8 cellular contexts compared by ENCODE assay signal in the genomic region with DNA sequence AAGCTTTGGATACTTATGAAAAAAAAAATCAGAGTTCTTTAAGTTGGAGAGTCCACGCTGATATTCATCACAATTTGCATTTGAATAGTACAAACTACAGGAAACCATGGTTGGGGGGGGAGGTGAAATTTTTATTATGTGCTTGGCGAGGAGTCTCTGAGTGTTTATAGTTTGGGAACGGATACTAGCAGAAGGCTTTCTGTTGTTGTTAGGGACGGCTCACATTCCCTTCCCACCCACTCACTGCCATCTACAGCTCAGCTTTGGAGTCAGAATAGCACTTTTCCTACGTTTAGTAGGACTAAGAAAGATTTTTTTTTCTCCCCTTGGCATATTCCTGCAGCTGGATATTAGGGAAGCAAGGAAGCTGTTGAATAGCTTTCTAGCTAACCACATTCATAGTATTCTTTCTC.
DNase-seq lines count a peak whose midpoint lies in the region; ATAC-seq, FAIRE-seq and TF ChIP-seq lines count a peak whose summit lies in the region.

No MANE protein-coding gene starts in this region.

- no peak overlapping the region for H3K18ac ChIP-seq in H1 (ENCODE audit: extremely low read depth, low read length)

- H3K4me1 Mint-ChIP-seq in activated naive CD4-positive, alpha-beta T cell treated with anti-CD3 and anti-CD28 coated beads for 36 hours (ENCODE audit: low read depth): peaks cover 42% of the 10 kb centered on the region

- H4K20me1 ChIP-seq in H1 (replicated peaks in 1 of 2; ENCODE audit: control insufficient read depth in 1 of 2, insufficient read depth in 2 of 2, low read length in 2 of 2): no peaks in the 10 kb centered on the region

- peaks cover 0 to 17% (median 6%) of the 10 kb centered on the region in 4 experiments; a peak in 3 of 7 replicates for H3K4me1 ChIP-seq in H1 (replicated peaks in 1 of 4; ENCODE audit: control insufficient read depth in 3 of 4, insufficient read depth in 4 of 4, low read length in 3 of 4)
- peaks cover 0 to 4% of the 10 kb centered on the region in 2 donors for H3K4me1 ChIP-seq in aorta (ENCODE audit: control insufficient read depth in 1 of 2, insufficient read depth in 2 of 2, low read length in 2 of 2)

- H3K27me3 Mint-ChIP-seq in activated naive CD4-positive, alpha-beta T cell treated with anti-CD3 and anti-CD28 coated beads for 36 hours (ENCODE audit: low read depth): no peaks in the 10 kb centered on the region

- no peak overlapping the region for H4K5ac ChIP-seq in H1 (ENCODE audit: insufficient read length, low read depth, low read length)

- H2AK5ac ChIP-seq in H1 (ENCODE audit: low read depth, low read length): no peak overlapping the region

- no peak overlapping the region for H2BK20ac ChIP-seq in H1 (ENCODE audit: low read length)

- H3K79me1 ChIP-seq in H1 (ENCODE audit: low read depth, low read length): no peaks in the 10 kb centered on the region

- no peak for TF ChIP-seq POLR2A in H1 (IDR thresholded peaks at IDR 0.05; ENCODE audit: control extremely low read depth in 1 of 2, low read depth in 2 of 2, low read length in 2 of 2)

- H3K36me3 ChIP-seq in H1 (ENCODE audit: control insufficient read depth in 2 of 4, insufficient read depth in 4 of 4, low read length in 3 of 4) (no peaks in the 10 kb centered on the region), aorta (ENCODE audit: control insufficient read depth in 1 of 2, insufficient read depth in 2 of 2, low read length in 1 of 2) (no peaks in the 10 kb centered on the region)

- H3K4me3 Mint-ChIP-seq in activated naive CD4-positive, alpha-beta T cell treated with anti-CD3 and anti-CD28 coated beads for 36 hours: peak overlapping the region; percentile 72

- no peaks in the 10 kb centered on the region for H3K23me2 ChIP-seq in H1 (ENCODE audit: low read depth, low read length)

- peak; percentile 37 to 47 for TF ChIP-seq RAD21 in H1 (IDR thresholded peaks at IDR 0.05 in 1 of 2, conservative IDR thresholded peaks at IDR 0.05 in 1 of 2; ENCODE audit: low read depth in 2 of 2, low read length in 2 of 2)

- no peak overlapping the region for H3K4ac ChIP-seq in H1 (replicated peaks; ENCODE audit: insufficient read length, low read depth, low read length)

- H3K4me2 ChIP-seq in H1 (ENCODE audit: insufficient read depth in 1 of 2, low read depth in 2 of 2, low read length in 2 of 2): peak overlapping the region; percentile 44 to 47; a peak in 3 of 4 replicates

- DNase-seq in activated naive CD4-positive, alpha-beta T cell treated with anti-CD3 and anti-CD28 coated beads for 36 hours: no peak
- no peak for DNase-seq in activated naive CD4-positive, alpha-beta T cell treated with anti-CD3 and anti-CD28 coated beads, Interleukin-2, amount 50 U/mL, for 16 hours
- peak; percentile 87 for DNase-seq in SK-MEL-5 (ENCODE audit: low read depth, low spot score)
- DNase-seq in H1 (ENCODE audit: low read depth in 1 of 2, low spot score in 2 of 2): no peak
- DNase-seq in mucosa of gallbladder (ENCODE audit: low spot score): peak; percentile 29
- DNase-seq in aorta: no peak
- DNase-seq in 8988T: no peak

- H3K9ac ChIP-seq in H1 (replicated peaks in 1 of 4; ENCODE audit: extremely low read depth in 1 of 4, low read depth in 3 of 4, low read length in 3 of 4): no peak overlapping the region

- intact Hi-C loops in activated naive CD4-positive, alpha-beta T cell treated with anti-CD3 and anti-CD28 coated beads for 36 hours (cut with micrococcal nuclease): no loop called here
- intact Hi-C loops in aorta (cut with DNase I): loop anchor here (2.0 to 10.0 kb wide), 3 partner anchors 54 to 379 kb away; a partner anchor contains a TSS

- no peak overlapping the region for H4K8ac ChIP-seq in H1 (ENCODE audit: extremely low read depth, insufficient read depth, low read length)

- no peaks in the 10 kb centered on the region for H3K79me2 ChIP-seq in H1 (ENCODE audit: control insufficient read depth in 1 of 2, insufficient read depth in 2 of 2, low read length in 2 of 2)

- in situ Hi-C loops in SK-MEL-5 (cut with HindIII; ENCODE audit: low pct_unique_long_range_greater_than_20kb, low sequenced_read_pairs): no loop called here

- WGBS in H1 (ENCODE audit: extremely low coverage in 1 of 2, insufficient coverage in 1 of 2, insufficient read length in 1 of 2, insufficient replicate concordance in 2 of 2, low coverage in 1 of 2, low lambda C conversion rate in 2 of 2, missing lambda C conversion rate in 1 of 2), 2 experiments: 5% methylated on average over 5 of the region's 5 CpGs; no CpG with 5 or more reads in 1 of the 2 experiments
- 0 to 1% methylated on average over 5 of the region's 5 CpGs for WGBS in aorta, 2 donors

- no peaks in the 10 kb centered on the region for H3K9me3 Mint-ChIP-seq in activated naive CD4-positive, alpha-beta T cell treated with anti-CD3 and anti-CD28 coated beads for 36 hours

- H2BK12ac ChIP-seq in H1 (ENCODE audit: low read depth, low read length): no peak overlapping the region

- no peaks in the 10 kb centered on the region for H3K36me3 Mint-ChIP-seq in activated naive CD4-positive, alpha-beta T cell treated with anti-CD3 and anti-CD28 coated beads for 36 hours (ENCODE audit: low read depth)

- H3K4me3 ChIP-seq in H1 (ENCODE audit: extremely low read depth in 1 of 4, insufficient read depth in 2 of 4, low read depth in 3 of 4, low read length in 4 of 4) (peak overlapping the region in 1 of 4 experiments; percentile 20; a peak in 1 of 8 replicates), aorta (ENCODE audit: low read length in 2 of 2) (peak overlapping the region; percentile 51 to 67)

- TF ChIP-seq EP300 in H1 (IDR thresholded peaks at IDR 0.05; ENCODE audit: borderline replicate concordance in 1 of 2, low read depth in 2 of 2, low read length in 2 of 2): no peak

- H3K9me3 ChIP-seq in H1 (ENCODE audit: insufficient read depth in 2 of 2, low read depth in 1 of 2, low read length in 1 of 2): no peaks in the 10 kb centered on the region
- H3K9me3 ChIP-seq in aorta (ENCODE audit: control insufficient read depth, low read length): no peaks in the 10 kb centered on the region

- ATAC-seq in aorta (ENCODE audit: low FRiP score): peak; percentile 84
- ATAC-seq in HG02571 (IDR thresholded peaks at IDR 0.05; ENCODE audit: unreplicated experiment): no peak

- TF ChIP-seq CTCF in H1 (IDR thresholded peaks at IDR 0.05; ENCODE audit: control extremely low read depth in 1 of 3, insufficient read depth in 1 of 3, low read depth in 1 of 3, low read length in 3 of 3): peak in 1 of 3 experiments; percentile 15; a peak in 1 of 4 replicates

- POLR2A ChIA-PET in H1 (lab: Charles Lee; ENCODE audit: partially characterized antibody): no interaction called here

- H3K27me3 ChIP-seq in H1 (replicated peaks in 1 of 4; ENCODE audit: control insufficient read depth in 3 of 4, extremely low read depth in 1 of 4, insufficient read depth in 3 of 4, low read length in 3 of 4) (no peaks in the 10 kb centered on the region), aorta (ENCODE audit: control insufficient read depth in 1 of 2, insufficient read depth in 2 of 2, low read length in 1 of 2) (no peaks in the 10 kb centered on the region)

- FAIRE-seq in H1 (lab: Jason Lieb, UNC): no peak

- H3K27ac ChIP-seq in H1 (ENCODE audit: low read depth, low read length) (no peak overlapping the region; the same call in 1 of the 2 replicates), aorta (ENCODE audit: low read depth in 1 of 2, low read length in 2 of 2) (peak overlapping the region; percentile 71 to 95)

- H2AFZ ChIP-seq in H1 (ENCODE audit: low read length): peak overlapping the region; percentile 55; the same call in 1 of the 2 replicates

- H3K56ac ChIP-seq in H1 (replicated peaks; ENCODE audit: insufficient read length, low read depth, low read length): no peak overlapping the region

- H3K27ac Mint-ChIP-seq in activated naive CD4-positive, alpha-beta T cell treated with anti-CD3 and anti-CD28 coated beads for 36 hours: peak overlapping the region; percentile 84

- no peak overlapping the region for H3K14ac ChIP-seq in H1 (ENCODE audit: insufficient read length)

- H4K91ac ChIP-seq in H1 (replicated peaks; ENCODE audit: insufficient read length, low read length): no peak overlapping the region

- H2BK5ac ChIP-seq in H1 (ENCODE audit: low read depth, low read length): no peak overlapping the region

- H3K23ac ChIP-seq in H1 (ENCODE audit: insufficient read length): no peak overlapping the region

- H2BK120ac ChIP-seq in H1 (replicated peaks; ENCODE audit: low read depth, low read length): peak overlapping the region; percentile 60

- CTCF ChIA-PET in activated naive CD4-positive, alpha-beta T cell treated with anti-CD3 and anti-CD28 coated beads for 36 hours (lab: Charles Lee): interaction anchor here (0.6 to 2.1 kb wide), 3 partner anchors 10 to 253 kb away, joined by 3 to 14 read pairs (median 3); no protein-coding TSS in a partner anchor
- CTCF ChIA-PET in H1 (lab: Charles Lee; ENCODE audit: partially characterized antibody): interaction anchor here (0.6 kb wide), 1 partner anchor 69 kb away, joined by 4 read pairs; no protein-coding TSS in a partner anchor

- H2BK15ac ChIP-seq in H1 (ENCODE audit: low read length): no peak overlapping the region

TF ChIP-seq in H1, 55 proteins besides CTCF, POLR2A, EP300 and RAD21:
- TF ChIP-seq, protein P1, sequence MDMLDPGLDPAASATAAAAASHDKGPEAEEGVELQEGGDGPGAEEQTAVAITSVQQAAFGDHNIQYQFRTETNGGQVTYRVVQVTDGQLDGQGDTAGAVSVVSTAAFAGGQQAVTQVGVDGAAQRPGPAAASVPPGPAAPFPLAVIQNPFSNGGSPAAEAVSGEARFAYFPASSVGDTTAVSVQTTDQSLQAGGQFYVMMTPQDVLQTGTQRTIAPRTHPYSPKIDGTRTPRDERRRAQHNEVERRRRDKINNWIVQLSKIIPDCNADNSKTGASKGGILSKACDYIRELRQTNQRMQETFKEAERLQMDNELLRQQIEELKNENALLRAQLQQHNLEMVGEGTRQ (IDR thresholded peaks at IDR 0.05; ENCODE audit: low read length): no peak
- TF ChIP-seq EGR1 (IDR thresholded peaks at IDR 0.05; ENCODE audit: borderline replicate concordance, low read depth, low read length): peak; percentile 88

Comparison
In these comparisons a context has a peak if more than half of its experiments do, and no peak if none do; other contexts are left out.
1. DNase-seq: peak in SK-MEL-5 (single experiment) and mucosa of gallbladder (single experiment); none in activated naive CD4-positive, alpha-beta T cell treated with anti-CD3 and anti-CD28 coated beads for 36 hours (single experiment), activated naive CD4-positive, alpha-beta T cell treated with anti-CD3 and anti-CD28 coated beads, Interleukin-2, amount 50 U/mL, for 16 hours (single experiment), H1 (0 of 2), aorta (0 of 2) and 8988T (single experiment).